ENCODE assay signal across 9 cellular contexts in genomic region chr14:104694991-104695659, GRCh38. TPM values are rescaled to one million over a fixed set of nuclear protein-coding genes. Genes with fewer than 3 reads are reported as not detected.
DNase-seq lines count a peak whose midpoint lies in the region; ATAC-seq and TF ChIP-seq lines count a peak whose summit lies in the region.
"Had no signal": no experiment of that assay in that cellular context is flagged by ENCODE, and none has a peak within 500 bp of the region (broad histone marks: within the 10 kb centered on the region; RNA-seq: fewer than 3 reads in every experiment).

No MANE protein-coding gene starts in this region.

- no peaks in the 10 kb centered on the region for H3K36me3 ChIP-seq in vagina

- H3K27me3 ChIP-seq in layer of hippocampus (ENCODE audit: control insufficient read depth, insufficient read depth, low read length) (no peaks in the 10 kb centered on the region), vagina (no peaks in the 10 kb centered on the region)

- TF ChIP-seq CTCF in vagina (IDR thresholded peaks at IDR 0.05): no peak

- peaks cover 99% of the 10 kb centered on the region for H3K4me1 ChIP-seq in vagina

- intact Hi-C loops in vagina (cut with DNase I): no loop called here

- H3K4me3 ChIP-seq in vagina: no peak overlapping the region

- H3K27ac ChIP-seq in layer of hippocampus (ENCODE audit: low read depth, low read length): peak overlapping the region; percentile 97
- peak overlapping the region; percentile 35 for H3K27ac ChIP-seq in vagina

- no peak for ATAC-seq in GM21360 (IDR thresholded peaks at IDR 0.05; ENCODE audit: unreplicated experiment)

- TF ChIP-seq POLR2A in vagina (IDR thresholded peaks at IDR 0.05): no peak

- peak; percentile 42 for DNase-seq in stimulated activated CD4-positive, alpha-beta T cell treated with anti-CD3 and anti-CD28 coated beads, Interleukin-4, amount 100 ng/mL, for 24 hours
- DNase-seq in stimulated activated CD4-positive, alpha-beta T cell treated with anti-CD3 and anti-CD28 coated beads, Interleukin-1b, Interleukin-23, amount 100 ng/mL, for 48 hours: no peak
- peak; percentile 72 for DNase-seq in activated effector memory CD4-positive, alpha-beta T cell treated with anti-CD3 and anti-CD28 coated beads, Interleukin-2, amount 50 U/mL, for 16 hours
- no peak for DNase-seq in vagina (ENCODE audit: extremely low spot score in 2 of 2)
- DNase-seq in Ammon's horn (ENCODE audit: low spot score): no peak
- DNase-seq in stimulated activated CD4-positive, alpha-beta T cell treated with anti-CD3 and anti-CD28 coated beads, Interleukin-4, amount 100 ng/mL, for 4 hours: no peak
- DNase-seq: DMS53 had no signal

- no peaks in the 10 kb centered on the region for H3K9me3 ChIP-seq in vagina

RNA-seq across cellular contexts. Expression of gene INF2, which starts 5.7 kb away (rescaled TPM):
- total RNA-seq in vagina: 49.1 TPM

RNA-seq across cellular contexts. Expression of gene ADSS1, which starts 28.9 kb away (rescaled TPM):
- total RNA-seq in vagina: 10.3 TPM

RNA-seq across cellular contexts. Expression of gene SIVA1, which starts 57.8 kb away (rescaled TPM):
- 284 TPM for total RNA-seq in vagina

Comparison
In these comparisons a context has a peak if more than half of its experiments do, and no peak if none do; other contexts are left out.
1. DNase-seq: peak in stimulated activated CD4-positive, alpha-beta T cell treated with anti-CD3 and anti-CD28 coated beads, Interleukin-4, amount 100 ng/mL, for 24 hours (single experiment) and activated effector memory CD4-positive, alpha-beta T cell treated with anti-CD3 and anti-CD28 coated beads, Interleukin-2, amount 50 U/mL, for 16 hours (single experiment); none in stimulated activated CD4-positive, alpha-beta T cell treated with anti-CD3 and anti-CD28 coated beads, Interleukin-1b, Interleukin-23, amount 100 ng/mL, for 48 hours (single experiment), vagina (0 of 2), Ammon's horn (single experiment) and stimulated activated CD4-positive, alpha-beta T cell treated with anti-CD3 and anti-CD28 coated beads, Interleukin-4, amount 100 ng/mL, for 4 hours (0 of 2).